In genomic region chr9:2469681-2470141, GRCh38 we compare ENCODE assay signal across 9 cellular contexts.
A peak's percentile ranks its signal among the peaks of the same experiment; 100 is the strongest.
DNase-seq lines count a peak whose midpoint lies in the region; ATAC-seq and TF ChIP-seq lines count a peak whose summit lies in the region.
"Had no signal": no experiment of that assay in that cellular context is flagged by ENCODE, and none has a peak within 500 bp of the region (broad histone marks: within the 10 kb centered on the region; RNA-seq: fewer than 3 reads in every experiment).

No MANE protein-coding gene starts in this region.

- H3K9me3 ChIP-seq in parathyroid adenoma (ENCODE audit: control insufficient read depth, low read length) = no peaks in the 10 kb centered on the region
- no peaks in the 10 kb centered on the region for H3K9me3 ChIP-seq in vagina

- H3K4me2 ChIP-seq in parathyroid adenoma (ENCODE audit: low read length) = peak overlapping the region; percentile 8

- no peak overlapping the region for H3K27ac Mint-ChIP-seq in HFFc6
- H3K27ac Mint-ChIP-seq: CD4-positive, CD25-positive, alpha-beta regulatory T cell had no signal

- in situ Hi-C loops in KBM-7 (cut with MboI; ENCODE audit: low pct_unique_long_range_greater_than_20kb, low sequenced_read_pairs) = no loop called here

- H3K9me3 Mint-ChIP-seq in HFFc6 = no peaks in the 10 kb centered on the region

- ATAC-seq in GM18861 (IDR thresholded peaks at IDR 0.05; ENCODE audit: unreplicated experiment) = no peak

- no peak overlapping the region for H3K9ac ChIP-seq in parathyroid adenoma

- no peaks in the 10 kb centered on the region for H3K36me3 Mint-ChIP-seq in HFFc6 (ENCODE audit: low read depth)
- H3K36me3 Mint-ChIP-seq: CD4-positive, CD25-positive, alpha-beta regulatory T cell had no signal

- no peaks in the 10 kb centered on the region for H3K27me3 ChIP-seq in parathyroid adenoma (ENCODE audit: control insufficient read depth, insufficient read depth, low read length)
- no peaks in the 10 kb centered on the region for H3K27me3 ChIP-seq in vagina

- H3K36me3 ChIP-seq in parathyroid adenoma (ENCODE audit: control insufficient read depth, insufficient read depth, low read length) (no peaks in the 10 kb centered on the region), vagina (no peaks in the 10 kb centered on the region)

- DNase-seq in NCI-H2029 (lab: John Stamatoyannopoulos, UW) (peak; percentile 3), NCI-H2029 treated with DMSO at 0.1 percent for 48 hours (lab: John Stamatoyannopoulos, UW) (no peak), KBM-7 (peak; percentile 9), cardiac fibroblast (ENCODE audit: low read depth in 2 of 2) (peak; percentile 32 to 45), vagina (ENCODE audit: extremely low spot score in 2 of 2) (no peak), HFFc6 (no peak)

- H2AFZ ChIP-seq in parathyroid adenoma = no peak overlapping the region

- TF ChIP-seq CTCF in cardiac fibroblast (IDR thresholded peaks at IDR 0.05; ENCODE audit: low read depth, low read length) (no peak), parathyroid adenoma (IDR thresholded peaks at IDR 0.05) (no peak), vagina (IDR thresholded peaks at IDR 0.05) (no peak), HFFc6 (IDR thresholded peaks at IDR 0.05) (no peak)

- H3K27ac ChIP-seq in parathyroid adenoma (peak overlapping the region; percentile 60), vagina (no peak overlapping the region)

- H3K27me3 Mint-ChIP-seq in HFFc6 (ENCODE audit: insufficient read depth) = peaks cover 4% of the 10 kb centered on the region

- H3K4me1 Mint-ChIP-seq in HFFc6 (ENCODE audit: low read depth) = peaks cover 13% of the 10 kb centered on the region; the same call in 1 of the 2 replicates
- H3K4me1 Mint-ChIP-seq: CD4-positive, CD25-positive, alpha-beta regulatory T cell had no signal

- intact Hi-C loops in vagina (cut with DNase I) = no loop called here

- TF ChIP-seq POLR2A in vagina (IDR thresholded peaks at IDR 0.05) = no peak

- H3K79me2 ChIP-seq in parathyroid adenoma = no peaks in the 10 kb centered on the region

- H3K4me3 ChIP-seq in cardiac fibroblast (replicated peaks in 1 of 2; ENCODE audit: low read depth in 2 of 2, low read length in 2 of 2) (no peak overlapping the region), parathyroid adenoma (ENCODE audit: low read depth, low read length) (no peak overlapping the region), vagina (no peak overlapping the region)

- peaks cover 8% of the 10 kb centered on the region for H3K4me1 ChIP-seq in parathyroid adenoma
- H3K4me1 ChIP-seq in vagina = no peaks in the 10 kb centered on the region

- H3K4me3 Mint-ChIP-seq in HFFc6 = no peak overlapping the region
- H3K4me3 Mint-ChIP-seq: CD4-positive, CD25-positive, alpha-beta regulatory T cell had no signal

Comparison
In these comparisons a context has a peak if more than half of its experiments do, and no peak if none do; other contexts are left out.
1. DNase-seq: peak in NCI-H2029 (single experiment), KBM-7 (single experiment) and cardiac fibroblast (2 of 2); none in NCI-H2029 treated with DMSO at 0.1 percent for 48 hours (single experiment), vagina (0 of 2) and HFFc6 (single experiment).